12 cellular contexts compared by ENCODE assay signal in the genomic region with DNA sequence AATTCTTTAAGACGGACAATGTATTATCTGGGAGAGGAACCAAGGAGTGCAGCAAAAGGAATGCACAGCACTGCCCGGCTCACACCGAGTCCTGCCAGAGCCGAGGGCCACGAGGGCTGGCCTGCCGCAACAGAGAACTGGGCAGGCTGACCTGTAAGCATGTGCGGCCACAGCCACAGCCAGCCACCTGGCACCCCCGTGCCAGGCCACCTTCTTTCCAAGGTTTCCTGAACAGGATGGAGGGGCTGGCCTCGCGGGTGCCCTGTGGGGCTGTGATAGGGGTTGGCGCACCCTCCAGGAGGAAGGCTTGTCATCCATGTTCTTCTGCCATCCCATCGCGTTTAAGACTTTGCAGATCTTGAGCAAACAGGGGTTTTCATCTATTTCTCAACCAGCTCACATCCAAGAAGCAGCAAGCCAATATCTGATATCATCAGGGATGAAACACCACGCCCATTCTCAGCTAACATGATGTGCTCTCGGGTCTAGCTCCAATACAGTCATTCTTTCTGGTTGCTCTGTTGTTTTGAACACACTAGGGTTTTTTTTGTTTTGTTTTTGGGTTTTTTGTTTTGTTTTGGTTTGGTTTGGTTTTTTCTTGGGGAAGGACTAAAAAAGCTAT.
A peak's percentile ranks its signal among the peaks of the same experiment; 100 is the strongest.
DNase-seq lines count a peak whose midpoint lies in the region; ATAC-seq and TF ChIP-seq lines count a peak whose summit lies in the region.
"Had no signal": no experiment of that assay in that cellular context is flagged by ENCODE, and none has a peak within 500 bp of the region (broad histone marks: within the 10 kb centered on the region; RNA-seq: fewer than 3 reads in every experiment).

No MANE protein-coding gene starts in this region.

- H3K4me3 Mint-ChIP-seq in nephron = no peak overlapping the region

- peak overlapping the region in 2 of 3 experiments; percentile 64 to 74 for H3K27ac Mint-ChIP-seq in nephron

- peak overlapping the region; percentile 45 for H2AFZ ChIP-seq in ACC112 (ENCODE audit: low read length, unreplicated experiment)

- H3K79me2 ChIP-seq in ACC112 (ENCODE audit: control insufficient read depth, insufficient read depth, low read length, unreplicated experiment) = peaks cover 37% of the 10 kb centered on the region

- ATAC-seq in HG02870 (IDR thresholded peaks at IDR 0.05; ENCODE audit: unreplicated experiment) = no peak

- H3K4me1 Mint-ChIP-seq in nephron = peaks cover 34% of the 10 kb centered on the region

- peaks cover 62% of the 10 kb centered on the region for H3K4me1 ChIP-seq in ACC112 (ENCODE audit: control insufficient read depth, insufficient read depth, low read length, unreplicated experiment)

- peak overlapping the region; percentile 58 for H3K4me3 ChIP-seq in ACC112 (ENCODE audit: low read depth, low read length)
- H3K4me3 ChIP-seq: lung had no signal

- H3K36me3 ChIP-seq in ACC112 (ENCODE audit: insufficient read depth, low read length) = 0 out of 2 replicates have a peak, but pooled peaks cover 9% of the 10 kb centered on the region

- no peaks in the 10 kb centered on the region for H3K36me3 Mint-ChIP-seq in nephron (ENCODE audit: low read depth)

- in situ Hi-C loops in GM13977 (cut with MboI; ENCODE audit: low pct_unique_long_range_greater_than_20kb, low sequenced_read_pairs, unreplicated experiment) = no loop called here

- H3K27me3 Mint-ChIP-seq in nephron (ENCODE audit: low read depth) = peaks cover 17% of the 10 kb centered on the region

- no peak for TF ChIP-seq CTCF in nephron (IDR thresholded peaks at IDR 0.05; ENCODE audit: unreplicated experiment in 3 of 3)
- TF ChIP-seq CTCF in GM13977 (IDR thresholded peaks at IDR 0.05; ENCODE audit: extremely low read depth, insufficient read depth, missing control alignments) = no peak

- DNase-seq in HS-5 (ENCODE audit: low read depth) (peak; percentile 65), caudate nucleus (lab: John Stamatoyannopoulos, UW) (no peak), SIG-M5 (lab: John Stamatoyannopoulos, UW) (no peak), GM13977 (ENCODE audit: low spot score) (no peak), anterior cingulate cortex (lab: John Stamatoyannopoulos, UW) (no peak)
- DNase-seq: activated CD4-positive, alpha-beta T cell treated with anti-CD3 and anti-CD28 coated beads, Interleukin-2, amount 50 U/mL, for 48 hours; SHP77 had no signal

- H3K9me3 Mint-ChIP-seq in nephron = no peaks in the 10 kb centered on the region

- peak overlapping the region; percentile 97 for H3K27ac ChIP-seq in ACC112 (ENCODE audit: low read depth, low read length)
- peak overlapping the region; percentile 24 for H3K27ac ChIP-seq in caudate nucleus (ENCODE audit: low read depth, low read length)
- H3K27ac ChIP-seq: C4-2B had no signal

- H3K27me3 ChIP-seq in ACC112 (ENCODE audit: insufficient read depth, low read length) = no peaks in the 10 kb centered on the region
